Comparison of ENCODE assay signal across 8 cellular contexts in the genomic region with DNA sequence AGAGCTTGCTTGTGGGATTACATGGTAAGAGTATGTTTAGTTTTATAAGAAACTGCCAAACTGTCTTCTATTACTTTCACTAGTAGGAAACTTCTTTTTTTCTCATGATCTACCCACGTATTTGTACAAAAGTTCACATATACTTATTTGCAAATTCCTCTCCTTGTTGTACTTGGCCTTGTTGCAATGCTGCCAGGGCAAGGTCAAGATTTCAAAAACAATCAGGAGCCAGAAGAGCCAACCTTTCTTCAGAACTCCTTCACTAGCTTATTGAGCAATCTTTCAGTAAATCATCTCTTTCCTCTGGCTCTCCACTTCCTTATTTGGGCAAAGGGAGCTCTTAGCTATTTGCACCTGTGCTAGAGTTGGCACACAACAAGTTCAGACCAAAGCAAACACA. TPM values are rescaled to one million over a fixed set of nuclear protein-coding genes. Genes with fewer than 3 reads are reported as not detected.
DNase-seq lines count a peak whose midpoint lies in the region; ATAC-seq and TF ChIP-seq lines count a peak whose summit lies in the region.

No MANE protein-coding gene starts in this region.

- H3K36me3 ChIP-seq in GM23248 (ENCODE audit: low read depth) = no peaks in the 10 kb centered on the region
- no peaks in the 10 kb centered on the region for H3K36me3 ChIP-seq in PC-3 (ENCODE audit: low read depth, low read length)

- H3K4me3 ChIP-seq in GM23248 = no peak overlapping the region
- H3K4me3 ChIP-seq in PC-3 (ENCODE audit: low read length) = no peak overlapping the region

- H3K27me3 ChIP-seq in GM23248 (replicated peaks; ENCODE audit: insufficient read depth) (no peaks in the 10 kb centered on the region), PC-3 (ENCODE audit: low read length) (no peaks in the 10 kb centered on the region)

- H3K9ac ChIP-seq in GM23248 (no peak overlapping the region), PC-3 (ENCODE audit: low read length) (no peak overlapping the region)

- H3K27ac Mint-ChIP-seq in activated naive CD8-positive, alpha-beta T cell treated with anti-CD3 and anti-CD28 coated beads for 36 hours = no peak overlapping the region

- H3K9me2 ChIP-seq in GM23248 (ENCODE audit: insufficient read depth) = no peaks in the 10 kb centered on the region
- no peaks in the 10 kb centered on the region for H3K9me2 ChIP-seq in PC-3 (replicated peaks; ENCODE audit: low read length)

- peaks cover 9% of the 10 kb centered on the region for H3K36me3 Mint-ChIP-seq in activated naive CD8-positive, alpha-beta T cell treated with anti-CD3 and anti-CD28 coated beads for 36 hours

- in situ Hi-C loops in GM23248 (cut with MboI) = loop anchor here (10.0 kb wide), 1 partner anchor 688 kb away; no protein-coding TSS in a partner anchor

- H3K4me1 Mint-ChIP-seq in activated naive CD8-positive, alpha-beta T cell treated with anti-CD3 and anti-CD28 coated beads for 36 hours = peaks cover 10% of the 10 kb centered on the region

- H2AFZ ChIP-seq in GM23248 (no peak overlapping the region), PC-3 (ENCODE audit: low read length) (no peak overlapping the region)

- H3F3A ChIP-seq in GM23248 (ENCODE audit: insufficient read depth) (peaks cover 17% of the 10 kb centered on the region; the same call in 1 of the 2 replicates), PC-3 (ENCODE audit: low read length, unreplicated experiment) (no peaks in the 10 kb centered on the region)

- H3K4me2 ChIP-seq in GM23248 (ENCODE audit: unreplicated experiment) = no peak overlapping the region
- no peak overlapping the region; the same call in 1 of the 2 replicates for H3K4me2 ChIP-seq in PC-3 (ENCODE audit: low read length)

- TF ChIP-seq CTCF in PC-3 (conservative IDR thresholded peaks at IDR 0.05; ENCODE audit: low read depth, low read length) = no peak

- ATAC-seq in PC-3 = peak; percentile 27; the same call in 1 of the 2 replicates
- ATAC-seq in HG03039 (IDR thresholded peaks at IDR 0.05; ENCODE audit: unreplicated experiment) = no peak

- no TSS peak for BruUV-seq in PC-3 (replicated peaks; lab: Mats Ljungman, UMichigan)

- no peaks in the 10 kb centered on the region for H3K79me2 ChIP-seq in GM23248 (ENCODE audit: insufficient read depth)
- peaks cover 3% of the 10 kb centered on the region; the same call in 1 of the 2 replicates for H3K79me2 ChIP-seq in PC-3 (ENCODE audit: low read length)

- peak; percentile 40 to 48 for DNase-seq in AML-193 (lab: John Stamatoyannopoulos, UW)
- peak; percentile 35 for DNase-seq in GM23248
- peak; percentile 66 for DNase-seq in PC-3
- peak; percentile 82 for DNase-seq in kidney glomerular epithelial cell (lab: John Stamatoyannopoulos, UW)
- no peak for DNase-seq in activated naive CD8-positive, alpha-beta T cell treated with anti-CD3 and anti-CD28 coated beads for 36 hours
- no peak for DNase-seq in NCI-H187 (lab: John Stamatoyannopoulos, UW)
- no peak for DNase-seq in UCSD-AML1 (lab: John Stamatoyannopoulos, UW; ENCODE audit: unreplicated experiment)

- no peaks in the 10 kb centered on the region for H3K9me3 Mint-ChIP-seq in activated naive CD8-positive, alpha-beta T cell treated with anti-CD3 and anti-CD28 coated beads for 36 hours

- 39 to 51% methylated on average over 1 of the region's 1 CpG for WGBS in GM23248 (ENCODE audit: low coverage in 1 of 2, low lambda C conversion rate in 2 of 2, missing lambda C conversion rate in 2 of 2), 2 experiments

- no peak overlapping the region for H3K4me3 Mint-ChIP-seq in activated naive CD8-positive, alpha-beta T cell treated with anti-CD3 and anti-CD28 coated beads for 36 hours

- H3K9me3 ChIP-seq in GM23248 (ENCODE audit: low read depth) = no peaks in the 10 kb centered on the region
- no peaks in the 10 kb centered on the region for H3K9me3 ChIP-seq in PC-3 (ENCODE audit: low read length)

- H3K27ac ChIP-seq in GM23248 (no peak overlapping the region), PC-3 (ENCODE audit: low read length) (no peak overlapping the region)

- H4K20me1 ChIP-seq in GM23248 (ENCODE audit: insufficient read depth) (no peaks in the 10 kb centered on the region), PC-3 (ENCODE audit: low read length) (no peaks in the 10 kb centered on the region)

- intact Hi-C loops in PC-3 (cut with micrococcal nuclease) = no loop called here

- POLR2A ChIA-PET in PC-3 (lab: Charles Lee; ENCODE audit: unreplicated experiment) = interaction anchor here (0.7 kb wide), 1 partner anchor 103 kb away, joined by 4 read pairs; a partner anchor contains a TSS

- CTCF ChIA-PET in PC-3 (lab: Charles Lee) = interaction anchor here (1.7 kb wide), 1 partner anchor 75 kb away, joined by 6 read pairs; no protein-coding TSS in a partner anchor

- no peaks in the 10 kb centered on the region for H3K27me3 Mint-ChIP-seq in activated naive CD8-positive, alpha-beta T cell treated with anti-CD3 and anti-CD28 coated beads for 36 hours

- H3K4me1 ChIP-seq in GM23248 (ENCODE audit: insufficient read depth) (peaks cover 9% of the 10 kb centered on the region; the same call in 1 of the 2 replicates), PC-3 (ENCODE audit: insufficient read depth, low read length) (peaks cover 32% of the 10 kb centered on the region)

RNA-seq across cellular contexts. Expression of a gene that starts 9.7 kb away (rescaled TPM):
- total RNA-seq in GM23248 (2014; rRNA removed; shearing (Covaris generic)) = 14.8 and 27.7 TPM in 2 replicates
- polyA plus RNA-seq in GM23248 (2016; fragmentation: Nextera tagmentation; extraction: Ambion mirVana) = 33.3 and 39.4 TPM in 2 replicates
- total RNA-seq in PC-3 (2014; rRNA removed) = 17.2 and 20.4 TPM in 2 replicates
- total RNA-seq in activated naive CD8-positive, alpha-beta T cell treated with anti-CD3 and anti-CD28 coated beads for 36 hours = 10 to 100 TPM; 46.6 to 47.0 TPM

RNA-seq across cellular contexts. Expression of a gene that starts 13.2 kb away (rescaled TPM):
- total RNA-seq in GM23248 (2014; rRNA removed; shearing (Covaris generic)) = 33.7 and 35.9 TPM in 2 replicates
- polyA plus RNA-seq in GM23248 (2016; fragmentation: Nextera tagmentation; extraction: Ambion mirVana) = 15.5 and 16.1 TPM in 2 replicates
- total RNA-seq in PC-3 (2014; rRNA removed) = 28.5 and 32.1 TPM in 2 replicates
- total RNA-seq in activated naive CD8-positive, alpha-beta T cell treated with anti-CD3 and anti-CD28 coated beads for 36 hours = 10 to 100 TPM; 21.5 to 22.1 TPM

RNA-seq across cellular contexts. Expression of a gene that starts 27.2 kb away (rescaled TPM):
- not detected in 2 replicates for total RNA-seq in GM23248 (2014; rRNA removed; shearing (Covaris generic))
- polyA plus RNA-seq in GM23248 (2016; fragmentation: Nextera tagmentation; extraction: Ambion mirVana) = not detected in 2 replicates
- not detected in 2 replicates for total RNA-seq in PC-3 (2014; rRNA removed)
- total RNA-seq in activated naive CD8-positive, alpha-beta T cell treated with anti-CD3 and anti-CD28 coated beads for 36 hours = not detected

RNA-seq across cellular contexts. Expression of a gene that starts 51.4 kb away (rescaled TPM):
- total RNA-seq in GM23248 (2014; rRNA removed; shearing (Covaris generic)) = not detected in 2 replicates
- not detected in 2 replicates for polyA plus RNA-seq in GM23248 (2016; fragmentation: Nextera tagmentation; extraction: Ambion mirVana)
- not detected in 2 replicates for total RNA-seq in PC-3 (2014; rRNA removed)
- total RNA-seq in activated naive CD8-positive, alpha-beta T cell treated with anti-CD3 and anti-CD28 coated beads for 36 hours = not detected

Comparison
In these comparisons a context has a peak if more than half of its experiments do, and no peak if none do; other contexts are left out.
1. DNase-seq: peak in AML-193 (2 of 2), GM23248 (single experiment), PC-3 (single experiment) and kidney glomerular epithelial cell (single experiment); none in activated naive CD8-positive, alpha-beta T cell treated with anti-CD3 and anti-CD28 coated beads for 36 hours (single experiment), NCI-H187 (0 of 2) and UCSD-AML1 (single experiment).